Comparison of ENCODE assay signal across 8 cellular contexts in the genomic region with DNA sequence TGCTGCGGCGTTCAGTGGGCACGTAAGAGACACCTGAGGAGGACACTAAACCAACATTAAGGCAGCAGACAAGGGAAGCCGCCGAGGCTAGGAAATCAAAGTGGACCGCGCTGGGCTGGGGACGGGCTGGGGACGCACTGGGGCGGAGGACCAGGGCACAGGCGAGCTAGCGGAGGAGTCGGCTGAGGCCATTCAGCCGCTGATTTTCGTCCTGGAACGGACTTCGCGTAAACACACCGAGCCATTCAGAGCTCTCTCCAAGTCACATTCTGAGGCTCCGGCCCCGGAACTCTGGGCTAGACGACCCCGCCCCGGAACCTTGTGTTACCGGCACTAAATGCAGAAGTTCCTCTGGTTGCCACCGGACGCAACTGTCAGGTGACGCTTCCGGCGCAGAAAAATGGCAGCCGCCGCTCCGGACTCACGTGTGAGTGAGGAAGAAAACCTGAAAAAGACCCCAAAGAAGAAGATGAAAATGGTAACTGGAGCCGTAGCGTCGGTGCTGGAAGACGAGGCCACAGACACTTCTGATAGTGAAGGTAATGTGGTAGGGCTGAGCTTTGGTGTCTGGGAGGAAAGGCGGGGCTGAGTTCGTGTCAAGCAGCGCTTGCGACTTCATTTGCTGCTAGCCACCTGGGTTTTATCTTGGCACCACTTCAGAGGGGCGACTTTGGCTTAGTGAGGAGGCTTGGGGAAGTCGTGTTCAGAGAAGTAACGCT.
DNase-seq lines count a peak whose midpoint lies in the region; ATAC-seq and TF ChIP-seq lines count a peak whose summit lies in the region.

A gene with protein sequence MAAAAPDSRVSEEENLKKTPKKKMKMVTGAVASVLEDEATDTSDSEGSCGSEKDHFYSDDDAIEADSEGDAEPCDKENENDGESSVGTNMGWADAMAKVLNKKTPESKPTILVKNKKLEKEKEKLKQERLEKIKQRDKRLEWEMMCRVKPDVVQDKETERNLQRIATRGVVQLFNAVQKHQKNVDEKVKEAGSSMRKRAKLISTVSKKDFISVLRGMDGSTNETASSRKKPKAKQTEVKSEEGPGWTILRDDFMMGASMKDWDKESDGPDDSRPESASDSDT (plus strand): TSS at position 377 of the 719 bp plus-strand sequence. CDS start 24 bp downstream, at position 401.

- DNase-seq in COLO829 (ENCODE audit: low spot score) (peak; percentile 95), GM20000 (ENCODE audit: low spot score) (peak; percentile 84), HS-5 (ENCODE audit: low read depth) (peak; percentile 60), NOMO-1 (lab: John Stamatoyannopoulos, UW; ENCODE audit: unreplicated experiment in 2 of 2) (peak; percentile 77 to 81), memory B cell (ENCODE audit: low spot score in 2 of 2) (peak; percentile 85 to 89)
- peak; percentile 95 for DNase-seq in activated CD8-positive, alpha-beta memory T cell treated with anti-CD3 and anti-CD28 coated beads for 24 hours
- DNase-seq in effector memory CD4-positive, alpha-beta T cell, result peak; percentile 65 to 76 (median 69)
- DNase-seq in stimulated activated CD8-positive, alpha-beta memory T cell treated with anti-CD3 and anti-CD28 coated beads, Interleukin-12 subunit alpha, Interleukin-12 subunit beta, amount 100 ng/mL, for 1 hour (ENCODE audit: low read depth), result peak; percentile 79

- H3K36me3 Mint-ChIP-seq in memory B cell, result no peaks in the 10 kb centered on the region

- no peak for TF ChIP-seq CTCF in GM20000 (IDR thresholded peaks at IDR 0.05; ENCODE audit: extremely low read depth, missing control alignments)

- H3K4me1 Mint-ChIP-seq in memory B cell, result peaks cover 13% of the 10 kb centered on the region

- peak within 1 kb of the TSS; percentile 95 for H3K27ac Mint-ChIP-seq in memory B cell

- no peaks in the 10 kb centered on the region for H3K9me3 ChIP-seq in effector memory CD4-positive, alpha-beta T cell (ENCODE audit: control insufficient read depth, low read length)

- no peaks in the 10 kb centered on the region for H3K36me3 ChIP-seq in effector memory CD4-positive, alpha-beta T cell (ENCODE audit: control insufficient read depth, insufficient read depth, low read length)

- peaks cover 2% of the 10 kb centered on the region for H3K9me3 Mint-ChIP-seq in memory B cell

- ATAC-seq in memory B cell (ENCODE audit: low read depth), result peak; percentile 98

- peak within 1 kb of the TSS; percentile 99 for H3K4me3 Mint-ChIP-seq in memory B cell

- H3K27ac ChIP-seq in effector memory CD4-positive, alpha-beta T cell (ENCODE audit: insufficient read depth, low read length, poor library complexity, severe bottlenecking), result peak within 1 kb of the TSS; percentile 68

- H3K27me3 Mint-ChIP-seq in memory B cell, result peaks cover 2% of the 10 kb centered on the region

- H3K4me3 ChIP-seq in effector memory CD4-positive, alpha-beta T cell (ENCODE audit: insufficient read depth, low read depth, low read length, poor library complexity, severe bottlenecking), result peak within 1 kb of the TSS; percentile 92

- H3K4me1 ChIP-seq in effector memory CD4-positive, alpha-beta T cell (ENCODE audit: control insufficient read depth, insufficient read depth, low read length, poor library complexity, severe bottlenecking), result peaks cover 7% of the 10 kb centered on the region

- no peaks in the 10 kb centered on the region for H3K27me3 ChIP-seq in effector memory CD4-positive, alpha-beta T cell (replicated peaks; ENCODE audit: control insufficient read depth, insufficient read depth, low read length, poor library complexity, severe bottlenecking)

Comparison
In these comparisons a context has a peak if more than half of its experiments do, and no peak if none do; other contexts are left out.
1. Peak in every context shown above with its lines: DNase-seq, ATAC-seq, H3K4me3 ChIP-seq and H3K27ac ChIP-seq.